27 cellular contexts compared by ENCODE assay signal in the genomic region with DNA sequence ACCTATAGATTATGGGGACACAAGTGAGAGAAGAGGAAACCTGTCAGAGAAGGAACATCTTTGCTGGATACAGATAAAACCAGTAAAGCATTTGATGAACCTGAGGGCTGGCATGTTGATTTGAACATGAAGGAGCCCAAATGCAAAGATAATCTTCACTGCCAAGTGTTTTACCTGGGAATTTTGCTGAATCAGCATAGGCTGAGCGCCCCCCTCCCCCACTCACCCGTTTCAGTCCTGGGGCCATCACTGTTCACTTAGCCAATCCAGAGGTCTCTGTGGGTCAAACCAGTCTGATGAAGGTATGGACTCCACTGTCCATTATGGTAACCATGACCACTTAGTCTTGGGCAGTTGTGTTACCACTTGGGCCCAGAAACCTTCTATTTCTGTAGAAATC.
"Had no signal": no experiment of that assay in that cellular context is flagged by ENCODE, and none has a peak within 500 bp of the region (broad histone marks: within the 10 kb centered on the region; RNA-seq: fewer than 3 reads in every experiment).

No MANE protein-coding gene starts in this region.

- H3K4me1 ChIP-seq: stomach, suprapubic skin, testis, thyroid gland, tibial artery, tibial nerve, transverse colon, upper lobe of left lung, upper lobe of right lung, uterus, vagina had no signal

- DNase-seq: stimulated activated CD4-positive, alpha-beta T cell treated with anti-CD3 and anti-CD28 coated beads, Interleukin-2, amount 100 ng/mL, for 48 hours; stimulated activated CD4-positive, alpha-beta T cell treated with anti-CD3 and anti-CD28 coated beads, Interleukin-4, amount 100 ng/mL, for 1 hour; stimulated activated CD4-positive, alpha-beta T cell treated with anti-CD3 and anti-CD28 coated beads, Interleukin-4, amount 100 ng/mL, for 24 hours; stimulated activated CD4-positive, alpha-beta T cell treated with anti-CD3 and anti-CD28 coated beads, Interleukin-4, amount 100 ng/mL, for 4 hours; stimulated activated CD8-positive, alpha-beta memory T cell treated with anti-CD3 and anti-CD28 coated beads, Interleukin-4, amount 100 ng/mL, for 48 hours; stimulated activated naive B cell treated with anti-CD40 and anti-IgM and Interleukin-4, amounts not matched to agents 10 μg/mL and 1 μg/mL and 100 μg/mL, for 72 hours; stimulated activated naive CD4-positive, alpha-beta T cell; stimulated activated naive CD4-positive, alpha-beta T cell treated with Interleukin-2 at 50 U/mL for 16 hours; stimulated activated naive CD8-positive, alpha-beta T cell treated with anti-CD3 and anti-CD28 coated beads, Interleukin-15, amount 100 ng/mL, for 72 hours; stimulated activated naive CD8-positive, alpha-beta T cell treated with anti-CD3 and anti-CD28 coated beads, Interleukin-15, Interleukin-2, amounts not matched to agents 100 U/mL and 50 U/mL, for 24 hours; stomach; substantia nigra; testis; thyroid gland; tibial artery; transverse colon; trophoblast cell; upper lobe of left lung; upper lobe of right lung; uterus had no signal

- FAIRE-seq: urothelium cell line had no signal

- H3K27me3 ChIP-seq: stomach, suprapubic skin, testis, thyroid gland, tibial artery, tibial nerve, transverse colon, upper lobe of left lung, upper lobe of right lung, uterus, vagina had no signal

- H3K36me3 ChIP-seq: stomach, suprapubic skin, thoracic aorta, thyroid gland, tibial artery, tibial nerve, transverse colon, upper lobe of left lung, upper lobe of right lung, uterus, vagina had no signal

- ATAC-seq: stimulated activated effector memory CD8-positive, alpha-beta T cell treated with anti-CD3 and anti-CD28 coated beads, Interleukin-12 subunit alpha, Interleukin-12 subunit beta, amount 100 ng/mL, for 72 hours; stimulated activated memory B cell treated with anti-CD40 and anti-IgM and Interleukin-4, amounts not matched to agents 10 μg/mL and 1 μg/mL and 100 μg/mL, for 72 hours; stimulated activated naive B cell treated with anti-CD40 and anti-IgM and Interleukin-4, amounts not matched to agents 10 μg/mL and 1 μg/mL and 100 μg/mL, for 72 hours; stimulated activated naive CD8-positive, alpha-beta T cell treated with anti-CD3 and anti-CD28 coated beads, Interleukin-15, amount 100 ng/mL, for 72 hours; stimulated activated naive CD8-positive, alpha-beta T cell treated with anti-CD3 and anti-CD28 coated beads, Interleukin-15, Interleukin-2, amounts not matched to agents 100 U/mL and 50 U/mL, for 24 hours; upper lobe of right lung had no signal

- H3K27ac ChIP-seq: stomach, suprapubic skin, testis, thoracic aorta, thyroid gland, tibial artery, tibial nerve, transverse colon, upper lobe of left lung, upper lobe of right lung, uterus, vagina had no signal

- H3K4me3 ChIP-seq: stomach, suprapubic skin, testis, thoracic aorta, thyroid gland, tibial artery, tibial nerve, transverse colon, upper lobe of left lung, upper lobe of right lung, uterus, vagina had no signal

- H3K9me3 ChIP-seq: stomach, suprapubic skin, testis, thoracic aorta, thyroid gland, tibial artery, tibial nerve, transverse colon, upper lobe of left lung, upper lobe of right lung, uterus, vagina had no signal
